Comparison of ENCODE assay signal across 12 cellular contexts in genomic region chr11:68469122-68469521, GRCh38. TPM values are rescaled to one million over a fixed set of nuclear protein-coding genes. Genes with fewer than 3 reads are reported as not detected.
DNase-seq lines count a peak whose midpoint lies in the region; ATAC-seq and TF ChIP-seq lines count a peak whose summit lies in the region.
"Had no signal": no experiment of that assay in that cellular context is flagged by ENCODE, and none has a peak within 500 bp of the region (broad histone marks: within the 10 kb centered on the region; RNA-seq: fewer than 3 reads in every experiment).

No MANE protein-coding gene starts in this region.

- no peak overlapping the region for H2AK5ac ChIP-seq in mesendoderm (ENCODE audit: low read length)

- H3K36me3 ChIP-seq in CD4-positive, alpha-beta memory T cell (ENCODE audit: insufficient read depth, low read length) = no peaks in the 10 kb centered on the region
- H3K36me3 ChIP-seq in GM23338 (ENCODE audit: insufficient read depth) (peaks cover 4% of the 10 kb centered on the region; the same call in 1 of the 2 replicates), mesendoderm (ENCODE audit: control insufficient read depth, insufficient read depth, low read length) (peaks cover 5% of the 10 kb centered on the region)
- H3K36me3 ChIP-seq: Peyer's patch had no signal

- no peak overlapping the region for H3K23ac ChIP-seq in mesendoderm (ENCODE audit: low read length)

- peaks cover 22 to 23% of the 10 kb centered on the region in 2 donors for H3K36me3 Mint-ChIP-seq in CD4-positive, alpha-beta memory T cell
- peaks cover 36% of the 10 kb centered on the region for H3K36me3 Mint-ChIP-seq in GM23338 (ENCODE audit: low read depth)
- H3K36me3 Mint-ChIP-seq in brain = peaks cover 92% of the 10 kb centered on the region

- no peak overlapping the region for H4K5ac ChIP-seq in mesendoderm (ENCODE audit: low read length)

- no peaks in the 10 kb centered on the region for H3K27me3 ChIP-seq in CD4-positive, alpha-beta memory T cell (ENCODE audit: insufficient read depth, low read length)
- H3K27me3 ChIP-seq in GM23338 (ENCODE audit: insufficient read depth) = no peaks in the 10 kb centered on the region
- H3K27me3 ChIP-seq in mesendoderm (ENCODE audit: insufficient read depth, low read length, poor library complexity) = no peaks in the 10 kb centered on the region
- H3K27me3 ChIP-seq: Peyer's patch had no signal

- no peak overlapping the region for H3K4me3 ChIP-seq in CD4-positive, alpha-beta memory T cell (ENCODE audit: low read length in 2 of 2)
- H3K4me3 ChIP-seq in GM23338 (no peak overlapping the region), mesendoderm (ENCODE audit: low read length) (no peak overlapping the region)
- H3K4me3 ChIP-seq: Peyer's patch had no signal

- WGBS in mesendoderm (ENCODE audit: extremely low coverage, insufficient coverage, low lambda C conversion rate) = no CpG with 5 or more reads among the region's 2 CpGs

- no peaks in the 10 kb centered on the region for H3K9me3 ChIP-seq in CD4-positive, alpha-beta memory T cell (ENCODE audit: control insufficient read depth in 1 of 2, low read length in 2 of 2)
- H3K9me3 ChIP-seq: Peyer's patch had no signal

- no peak overlapping the region for H3K56ac ChIP-seq in mesendoderm (ENCODE audit: low read length)

- H3K27ac Mint-ChIP-seq in CD4-positive, alpha-beta memory T cell = peak overlapping the region in 6 of 7 donors; percentile 27 to 91 (median 45)
- H3K27ac Mint-ChIP-seq in GM23338 = no peak overlapping the region
- H3K27ac Mint-ChIP-seq in brain = peak overlapping the region in 4 of 5 experiments; percentile 12 to 83 (median 62)

- H3K4me3 Mint-ChIP-seq in CD4-positive, alpha-beta memory T cell = peak overlapping the region in 6 of 8 donors; percentile 56 to 88 (median 70)
- no peak overlapping the region for H3K4me3 Mint-ChIP-seq in GM23338
- peak overlapping the region in 1 of 5 experiments; percentile 68 for H3K4me3 Mint-ChIP-seq in brain

- no peak for DNase-seq in CD4-positive, alpha-beta memory T cell
- DNase-seq in GM23338 (ENCODE audit: low spot score) (no peak), mesendoderm (peak; percentile 61), OCI-M2 (lab: John Stamatoyannopoulos, UW; ENCODE audit: unreplicated experiment) (no peak), COLO668 (lab: John Stamatoyannopoulos, UW; ENCODE audit: unreplicated experiment) (no peak)
- DNase-seq in NK-92 treated with Interleukin-12 subunit alpha and Interleukin-12 subunit beta, amount 100 ng/mL, for 24 hours (lab: John Stamatoyannopoulos, UW) = no peak
- DNase-seq: foreskin melanocyte, NCI-H2081 treated with DMSO at 0.1 percent for 48 hours, Peyer's patch had no signal

- H3K27me3 Mint-ChIP-seq in CD4-positive, alpha-beta memory T cell = no peaks in the 10 kb centered on the region
- H3K27me3 Mint-ChIP-seq in GM23338 (ENCODE audit: insufficient read depth, low read depth, poor library complexity) (peaks cover 9% of the 10 kb centered on the region), brain (peaks cover 3% of the 10 kb centered on the region)
- H3K27me3 Mint-ChIP-seq: progenitor cell of endocrine pancreas had no signal

- ATAC-seq in GM23338 (no peak), GM21367 (IDR thresholded peaks at IDR 0.05; ENCODE audit: unreplicated experiment) (no peak)

- CTCF ChIA-PET in CD4-positive, alpha-beta memory T cell (lab: Charles Lee; ENCODE audit: partially characterized antibody) = interaction anchor here (1.0 to 1.7 kb wide), 2 partner anchors 9 to 23 kb away, joined by 3 to 4 read pairs; partner anchors contain the start of gene PPP6R3

- peaks cover 100% of the 10 kb centered on the region for H3K79me2 ChIP-seq in GM23338 (replicated peaks; ENCODE audit: insufficient read depth)
- H3K79me2 ChIP-seq in mesendoderm (ENCODE audit: control insufficient read depth, insufficient read depth, low read length) = peaks cover 96% of the 10 kb centered on the region

- H3K27ac ChIP-seq in CD4-positive, alpha-beta memory T cell (ENCODE audit: low read depth, low read length) = no peak overlapping the region
- H3K27ac ChIP-seq in GM23338 (ENCODE audit: low read depth) (no peak overlapping the region), mesendoderm (ENCODE audit: low read depth, low read length) (no peak overlapping the region)
- H3K27ac ChIP-seq: Peyer's patch had no signal

- H2BK5ac ChIP-seq in mesendoderm (ENCODE audit: low read length) = no peak overlapping the region

- H3K4me1 ChIP-seq in CD4-positive, alpha-beta memory T cell (ENCODE audit: insufficient read depth, low read length) = peaks cover 96% of the 10 kb centered on the region
- H3K4me1 ChIP-seq in GM23338 (ENCODE audit: insufficient read depth) (peaks cover 51% of the 10 kb centered on the region), mesendoderm (ENCODE audit: control insufficient read depth, low read depth, low read length) (peaks cover 15% of the 10 kb centered on the region)

- intact Hi-C loops in CD4-positive, alpha-beta memory T cell (cut with micrococcal nuclease) = loop anchor here (10.0 kb wide), 1 partner anchor 376 kb away; the partner anchor contains the start of gene CPT1A

- H3K4me2 ChIP-seq in GM23338 (peak overlapping the region; percentile 29; the same call in 1 of the 2 replicates), mesendoderm (ENCODE audit: low read length) (no peak overlapping the region)

- no peak overlapping the region for H3K4ac ChIP-seq in mesendoderm (ENCODE audit: low read depth, low read length)

- no peak overlapping the region for H3K9ac ChIP-seq in mesendoderm (ENCODE audit: low read length)

- H3K9me2 ChIP-seq in GM23338 (ENCODE audit: insufficient read depth) = no peaks in the 10 kb centered on the region

- TF ChIP-seq CTCF in GM23338 (conservative IDR thresholded peaks at IDR 0.05; ENCODE audit: low read depth in 2 of 2) (no peak), brain (conservative IDR thresholded peaks at IDR 0.05) (no peak)

- peaks cover 8% of the 10 kb centered on the region for H3K79me1 ChIP-seq in mesendoderm (ENCODE audit: low read length)

- no peak overlapping the region for H3K18ac ChIP-seq in mesendoderm (ENCODE audit: low read length)

- peaks cover 76 to 97% (median 86%) of the 10 kb centered on the region in 4 donors for H3K4me1 Mint-ChIP-seq in CD4-positive, alpha-beta memory T cell
- H3K4me1 Mint-ChIP-seq in GM23338 = peaks cover 63% of the 10 kb centered on the region
- H3K4me1 Mint-ChIP-seq in brain = peaks cover 76% of the 10 kb centered on the region

- H4K20me1 ChIP-seq in GM23338 (replicated peaks; ENCODE audit: insufficient read depth) = peaks cover 86% of the 10 kb centered on the region

- no peaks in the 10 kb centered on the region for H3K9me3 Mint-ChIP-seq in CD4-positive, alpha-beta memory T cell
- H3K9me3 Mint-ChIP-seq in GM23338 (peaks cover 5% of the 10 kb centered on the region; the same call in 2 of the 3 replicates), brain (peaks cover 10 to 37% (median 29%) of the 10 kb centered on the region in 5 experiments)

- no peak overlapping the region for H2AFZ ChIP-seq in GM23338

- peaks cover 10% of the 10 kb centered on the region; the same call in 1 of the 2 replicates for H3F3A ChIP-seq in GM23338 (replicated peaks; ENCODE audit: low read depth)

- no peak overlapping the region for H2BK15ac ChIP-seq in mesendoderm (replicated peaks; ENCODE audit: low read depth)

- POLR2A ChIA-PET in CD4-positive, alpha-beta memory T cell (lab: Charles Lee; ENCODE audit: partially characterized antibody) = interaction anchor here (1.1 kb wide), 1 partner anchor 9 kb away, joined by 3 read pairs; no protein-coding TSS in a partner anchor

- no peak overlapping the region for H4K8ac ChIP-seq in mesendoderm (ENCODE audit: low read depth, low read length)

- no peak overlapping the region for H2BK120ac ChIP-seq in mesendoderm (ENCODE audit: low read depth, low read length)

TF ChIP-seq in GM23338, 12 proteins besides CTCF, POLR2A, EP300 and RAD21 (continues in another document):
- TF ChIP-seq, protein P1, sequence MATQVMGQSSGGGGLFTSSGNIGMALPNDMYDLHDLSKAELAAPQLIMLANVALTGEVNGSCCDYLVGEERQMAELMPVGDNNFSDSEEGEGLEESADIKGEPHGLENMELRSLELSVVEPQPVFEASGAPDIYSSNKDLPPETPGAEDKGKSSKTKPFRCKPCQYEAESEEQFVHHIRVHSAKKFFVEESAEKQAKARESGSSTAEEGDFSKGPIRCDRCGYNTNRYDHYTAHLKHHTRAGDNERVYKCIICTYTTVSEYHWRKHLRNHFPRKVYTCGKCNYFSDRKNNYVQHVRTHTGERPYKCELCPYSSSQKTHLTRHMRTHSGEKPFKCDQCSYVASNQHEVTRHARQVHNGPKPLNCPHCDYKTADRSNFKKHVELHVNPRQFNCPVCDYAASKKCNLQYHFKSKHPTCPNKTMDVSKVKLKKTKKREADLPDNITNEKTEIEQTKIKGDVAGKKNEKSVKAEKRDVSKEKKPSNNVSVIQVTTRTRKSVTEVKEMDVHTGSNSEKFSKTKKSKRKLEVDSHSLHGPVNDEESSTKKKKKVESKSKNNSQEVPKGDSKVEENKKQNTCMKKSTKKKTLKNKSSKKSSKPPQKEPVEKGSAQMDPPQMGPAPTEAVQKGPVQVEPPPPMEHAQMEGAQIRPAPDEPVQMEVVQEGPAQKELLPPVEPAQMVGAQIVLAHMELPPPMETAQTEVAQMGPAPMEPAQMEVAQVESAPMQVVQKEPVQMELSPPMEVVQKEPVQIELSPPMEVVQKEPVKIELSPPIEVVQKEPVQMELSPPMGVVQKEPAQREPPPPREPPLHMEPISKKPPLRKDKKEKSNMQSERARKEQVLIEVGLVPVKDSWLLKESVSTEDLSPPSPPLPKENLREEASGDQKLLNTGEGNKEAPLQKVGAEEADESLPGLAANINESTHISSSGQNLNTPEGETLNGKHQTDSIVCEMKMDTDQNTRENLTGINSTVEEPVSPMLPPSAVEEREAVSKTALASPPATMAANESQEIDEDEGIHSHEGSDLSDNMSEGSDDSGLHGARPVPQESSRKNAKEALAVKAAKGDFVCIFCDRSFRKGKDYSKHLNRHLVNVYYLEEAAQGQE (IDR thresholded peaks at IDR 0.05; ENCODE audit: unreplicated experiment) = no peak
- TF ChIP-seq ZNF331 (CRISPR knock-in tag; IDR thresholded peaks at IDR 0.05; ENCODE audit: low read depth) = no peak

RNA-seq across cellular contexts. Expression of gene PPP6R3, which starts 8.6 kb away (rescaled TPM):
- total RNA-seq in CD4-positive, alpha-beta memory T cell = 100 to 1,000 TPM; 142 to 147 TPM
- polyA plus RNA-seq in CD4-positive, alpha-beta memory T cell = 10 to 100 TPM; 22.2 to 51.6 TPM
- total RNA-seq in GM23338 (2014; rRNA removed; shearing (Covaris generic)) = 220 and 268 TPM in 2 replicates
- polyA plus RNA-seq in GM23338 (2016; fragmentation: Nextera tagmentation; extraction: Ambion mirVana) (138 and 170 TPM in 2 replicates), brain (ENCODE audit: insufficient read depth, low read depth, low replicate concordance) (18.3 TPM)
- 92.3 TPM for polyA plus RNA-seq in mesendoderm (2013, experiment 1 of 2)
- polyA plus RNA-seq in mesendoderm (2013, experiment 2 of 2) = 93.3 TPM
